ENCODE assay signal across 8 cellular contexts in the genomic region with DNA sequence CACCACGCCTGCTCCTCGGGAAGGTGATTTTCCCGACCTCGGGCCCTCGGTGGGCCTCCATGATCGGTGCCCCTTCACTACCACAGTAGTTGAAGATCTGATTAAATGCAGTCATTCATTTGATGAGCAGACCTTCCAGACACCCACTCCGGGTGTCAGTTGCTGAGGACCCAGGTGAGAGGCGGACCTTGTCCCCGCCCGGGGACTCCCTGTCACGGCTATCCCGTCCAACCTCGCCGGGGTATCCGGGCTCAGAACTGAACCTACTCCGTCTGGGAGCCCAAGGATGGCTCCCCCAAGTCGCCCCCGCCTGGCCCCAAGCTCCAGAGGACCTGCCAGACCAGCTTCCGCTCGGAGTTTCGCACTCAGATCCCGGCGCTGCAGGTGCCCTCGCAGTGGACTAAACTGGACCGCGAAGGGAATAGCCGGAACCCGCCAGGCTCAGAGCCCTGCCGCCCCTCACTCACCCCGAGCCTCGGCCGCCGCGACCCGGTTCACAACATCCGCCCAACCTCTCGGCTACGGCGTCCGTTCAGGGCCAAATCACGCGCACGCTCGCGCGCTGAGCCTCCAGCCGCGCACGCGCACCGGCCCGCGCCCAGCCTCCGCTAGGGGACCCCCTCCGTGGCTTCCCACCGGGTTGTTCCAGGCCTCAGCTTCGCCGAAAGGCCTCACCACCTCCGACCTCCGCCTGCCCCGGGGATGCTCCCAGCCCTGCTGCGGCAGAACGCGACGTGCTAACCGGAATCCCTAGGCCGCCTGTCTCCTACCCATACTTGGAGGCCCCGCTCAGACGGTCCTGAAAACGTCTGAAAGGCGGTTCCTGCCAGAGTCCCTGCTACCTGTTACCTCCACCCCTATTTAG. TPM values are rescaled to one million over a fixed set of nuclear protein-coding genes. Genes with fewer than 3 reads are reported as not detected.
DNase-seq lines count a peak whose midpoint lies in the region; ATAC-seq and TF ChIP-seq lines count a peak whose summit lies in the region.

No MANE protein-coding gene starts in this region.

- peaks cover 24 to 45% (median 29%) of the 10 kb centered on the region in 3 donors for H3K4me1 ChIP-seq in esophagus squamous epithelium
- peaks cover 13 to 32% of the 10 kb centered on the region in 2 donors for H3K4me1 ChIP-seq in muscle layer of duodenum (ENCODE audit: control insufficient read depth in 1 of 2, insufficient read depth in 2 of 2, low read length in 2 of 2)

- H3K36me3 ChIP-seq in esophagus squamous epithelium: peaks cover 0 to 15% (median 0%) of the 10 kb centered on the region in 3 donors
- no peaks in the 10 kb centered on the region for H3K36me3 ChIP-seq in muscle layer of duodenum (ENCODE audit: control insufficient read depth in 1 of 2, insufficient read depth in 2 of 2, low read length in 2 of 2)

- H3K9me3 ChIP-seq in esophagus squamous epithelium: no peaks in the 10 kb centered on the region
- H3K9me3 ChIP-seq in muscle layer of duodenum (ENCODE audit: control insufficient read depth in 1 of 2, low read length in 2 of 2): no peaks in the 10 kb centered on the region

- peak in 2 of 4 donors; percentile 25 to 39 for TF ChIP-seq POLR2A in esophagus squamous epithelium (IDR thresholded peaks at IDR 0.05)

- H3K27ac ChIP-seq in esophagus squamous epithelium: peak overlapping the region; percentile 70 to 89 (median 84)
- H3K27ac ChIP-seq in muscle layer of duodenum (ENCODE audit: low read length): peak overlapping the region; percentile 86

- ATAC-seq in GM21717 (IDR thresholded peaks at IDR 0.05; ENCODE audit: unreplicated experiment): peak; percentile 59

- H3K27me3 ChIP-seq in esophagus squamous epithelium: peaks cover 0 to 19% (median 0%) of the 10 kb centered on the region in 4 donors
- peaks cover 4% of the 10 kb centered on the region for H3K27me3 ChIP-seq in muscle layer of duodenum (ENCODE audit: low read depth, low read length)

- DNase-seq in DMS79 treated with DMSO at 0.1 percent for 48 hours (lab: John Stamatoyannopoulos, UW) (peak; percentile 94), OCI-M1 (lab: John Stamatoyannopoulos, UW) (peak; percentile 98), esophagus squamous epithelium (lab: John Stamatoyannopoulos, UW) (peak; percentile 90)
- peak; percentile 96 for DNase-seq in Jurkat, Clone E6-1 (ENCODE audit: low read depth, low spot score)
- peak; percentile 100 for DNase-seq in activated T-cell treated with anti-CD3 and anti-CD28 coated beads, Interleukin-2, amount 50 U/mL, for 1 hour
- peak; percentile 100 for DNase-seq in stimulated activated CD8-positive, alpha-beta memory T cell treated with anti-CD3 and anti-CD28 coated beads, Interleukin-7, amount 100 ng/mL, for 1 hour (ENCODE audit: low read depth in 2 of 2)

- peak overlapping the region; percentile 96 for H3K4me3 ChIP-seq in Jurkat, Clone E6-1 (ENCODE audit: low read length)
- H3K4me3 ChIP-seq in esophagus squamous epithelium: peak overlapping the region; percentile 56 to 67 (median 58)
- H3K4me3 ChIP-seq in muscle layer of duodenum (ENCODE audit: low read depth in 1 of 2, low read length in 2 of 2): peak overlapping the region; percentile 94 to 99

- 2% methylated on average over 69 to 71 of the region's 71 CpGs for WGBS in esophagus squamous epithelium, 2 donors

- peak in 5 of 6 experiments; percentile 29 to 73 (median 49) for TF ChIP-seq CTCF in esophagus squamous epithelium (IDR thresholded peaks at IDR 0.05)

- intact Hi-C loops in esophagus squamous epithelium (cut with DNase I): no loop called here

RNA-seq across cellular contexts. Expression of a gene that starts 22.3 kb away (rescaled TPM):
- not detected for polyA plus RNA-seq in Jurkat, Clone E6-1 (2012; ENCODE audit: insufficient read depth, insufficient read length)
- under 1 TPM; under 0.01 TPM for total RNA-seq in esophagus squamous epithelium

RNA-seq across cellular contexts. Expression of a gene that starts 31.0 kb away (rescaled TPM):
- 44.3 TPM for polyA plus RNA-seq in Jurkat, Clone E6-1 (2012; ENCODE audit: insufficient read depth, insufficient read length)
- 10 to 100 TPM in 3 of 4 donors, 1 to 10 TPM in 1; 10.0 to 23.5 (median 10.7) TPM for total RNA-seq in esophagus squamous epithelium

Comparison
In these comparisons a context has a peak if more than half of its experiments do, and no peak if none do; other contexts are left out.
1. Peak in every context shown above with its lines: DNase-seq, ATAC-seq, H3K4me3 ChIP-seq and H3K27ac ChIP-seq.